Comparison of ENCODE assay signal across 1 cellular context in the genomic region with DNA sequence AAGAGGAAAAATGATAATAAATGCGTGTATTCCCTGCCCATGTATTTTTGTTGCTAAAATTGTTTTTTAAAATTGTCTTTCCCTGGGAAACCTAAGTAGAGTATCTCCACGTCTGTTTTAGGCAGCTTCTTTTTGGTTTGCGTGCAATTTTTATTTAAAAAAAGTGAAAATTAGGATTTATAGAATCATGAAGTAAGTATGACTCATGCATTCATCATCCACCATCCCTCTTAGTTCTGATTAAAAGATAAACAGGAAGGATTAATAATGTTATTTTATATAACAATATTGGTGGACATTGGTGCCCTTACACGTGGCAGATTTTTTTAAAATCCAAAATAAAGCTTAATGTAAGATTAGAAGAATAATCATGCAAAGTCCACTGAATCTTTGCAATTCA.
TF ChIP-seq lines count a peak whose summit lies in the region.

No MANE protein-coding gene starts in this region.

TF ChIP-seq in GM23338, 12 proteins besides CTCF, POLR2A, EP300 and RAD21 (continued from another document):
- TF ChIP-seq, protein P1, sequence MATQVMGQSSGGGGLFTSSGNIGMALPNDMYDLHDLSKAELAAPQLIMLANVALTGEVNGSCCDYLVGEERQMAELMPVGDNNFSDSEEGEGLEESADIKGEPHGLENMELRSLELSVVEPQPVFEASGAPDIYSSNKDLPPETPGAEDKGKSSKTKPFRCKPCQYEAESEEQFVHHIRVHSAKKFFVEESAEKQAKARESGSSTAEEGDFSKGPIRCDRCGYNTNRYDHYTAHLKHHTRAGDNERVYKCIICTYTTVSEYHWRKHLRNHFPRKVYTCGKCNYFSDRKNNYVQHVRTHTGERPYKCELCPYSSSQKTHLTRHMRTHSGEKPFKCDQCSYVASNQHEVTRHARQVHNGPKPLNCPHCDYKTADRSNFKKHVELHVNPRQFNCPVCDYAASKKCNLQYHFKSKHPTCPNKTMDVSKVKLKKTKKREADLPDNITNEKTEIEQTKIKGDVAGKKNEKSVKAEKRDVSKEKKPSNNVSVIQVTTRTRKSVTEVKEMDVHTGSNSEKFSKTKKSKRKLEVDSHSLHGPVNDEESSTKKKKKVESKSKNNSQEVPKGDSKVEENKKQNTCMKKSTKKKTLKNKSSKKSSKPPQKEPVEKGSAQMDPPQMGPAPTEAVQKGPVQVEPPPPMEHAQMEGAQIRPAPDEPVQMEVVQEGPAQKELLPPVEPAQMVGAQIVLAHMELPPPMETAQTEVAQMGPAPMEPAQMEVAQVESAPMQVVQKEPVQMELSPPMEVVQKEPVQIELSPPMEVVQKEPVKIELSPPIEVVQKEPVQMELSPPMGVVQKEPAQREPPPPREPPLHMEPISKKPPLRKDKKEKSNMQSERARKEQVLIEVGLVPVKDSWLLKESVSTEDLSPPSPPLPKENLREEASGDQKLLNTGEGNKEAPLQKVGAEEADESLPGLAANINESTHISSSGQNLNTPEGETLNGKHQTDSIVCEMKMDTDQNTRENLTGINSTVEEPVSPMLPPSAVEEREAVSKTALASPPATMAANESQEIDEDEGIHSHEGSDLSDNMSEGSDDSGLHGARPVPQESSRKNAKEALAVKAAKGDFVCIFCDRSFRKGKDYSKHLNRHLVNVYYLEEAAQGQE (IDR thresholded peaks at IDR 0.05; ENCODE audit: unreplicated experiment) = no peak
- TF ChIP-seq NANOG (IDR thresholded peaks at IDR 0.05; ENCODE audit: borderline replicate concordance) = no peak
- no peak for TF ChIP-seq EZH2phosphoT487 (IDR thresholded peaks at IDR 0.05; ENCODE audit: unreplicated experiment)
- no peak for TF ChIP-seq EZH2 (IDR thresholded peaks at IDR 0.05; ENCODE audit: low read depth, unreplicated experiment)
- TF ChIP-seq, protein P2, sequence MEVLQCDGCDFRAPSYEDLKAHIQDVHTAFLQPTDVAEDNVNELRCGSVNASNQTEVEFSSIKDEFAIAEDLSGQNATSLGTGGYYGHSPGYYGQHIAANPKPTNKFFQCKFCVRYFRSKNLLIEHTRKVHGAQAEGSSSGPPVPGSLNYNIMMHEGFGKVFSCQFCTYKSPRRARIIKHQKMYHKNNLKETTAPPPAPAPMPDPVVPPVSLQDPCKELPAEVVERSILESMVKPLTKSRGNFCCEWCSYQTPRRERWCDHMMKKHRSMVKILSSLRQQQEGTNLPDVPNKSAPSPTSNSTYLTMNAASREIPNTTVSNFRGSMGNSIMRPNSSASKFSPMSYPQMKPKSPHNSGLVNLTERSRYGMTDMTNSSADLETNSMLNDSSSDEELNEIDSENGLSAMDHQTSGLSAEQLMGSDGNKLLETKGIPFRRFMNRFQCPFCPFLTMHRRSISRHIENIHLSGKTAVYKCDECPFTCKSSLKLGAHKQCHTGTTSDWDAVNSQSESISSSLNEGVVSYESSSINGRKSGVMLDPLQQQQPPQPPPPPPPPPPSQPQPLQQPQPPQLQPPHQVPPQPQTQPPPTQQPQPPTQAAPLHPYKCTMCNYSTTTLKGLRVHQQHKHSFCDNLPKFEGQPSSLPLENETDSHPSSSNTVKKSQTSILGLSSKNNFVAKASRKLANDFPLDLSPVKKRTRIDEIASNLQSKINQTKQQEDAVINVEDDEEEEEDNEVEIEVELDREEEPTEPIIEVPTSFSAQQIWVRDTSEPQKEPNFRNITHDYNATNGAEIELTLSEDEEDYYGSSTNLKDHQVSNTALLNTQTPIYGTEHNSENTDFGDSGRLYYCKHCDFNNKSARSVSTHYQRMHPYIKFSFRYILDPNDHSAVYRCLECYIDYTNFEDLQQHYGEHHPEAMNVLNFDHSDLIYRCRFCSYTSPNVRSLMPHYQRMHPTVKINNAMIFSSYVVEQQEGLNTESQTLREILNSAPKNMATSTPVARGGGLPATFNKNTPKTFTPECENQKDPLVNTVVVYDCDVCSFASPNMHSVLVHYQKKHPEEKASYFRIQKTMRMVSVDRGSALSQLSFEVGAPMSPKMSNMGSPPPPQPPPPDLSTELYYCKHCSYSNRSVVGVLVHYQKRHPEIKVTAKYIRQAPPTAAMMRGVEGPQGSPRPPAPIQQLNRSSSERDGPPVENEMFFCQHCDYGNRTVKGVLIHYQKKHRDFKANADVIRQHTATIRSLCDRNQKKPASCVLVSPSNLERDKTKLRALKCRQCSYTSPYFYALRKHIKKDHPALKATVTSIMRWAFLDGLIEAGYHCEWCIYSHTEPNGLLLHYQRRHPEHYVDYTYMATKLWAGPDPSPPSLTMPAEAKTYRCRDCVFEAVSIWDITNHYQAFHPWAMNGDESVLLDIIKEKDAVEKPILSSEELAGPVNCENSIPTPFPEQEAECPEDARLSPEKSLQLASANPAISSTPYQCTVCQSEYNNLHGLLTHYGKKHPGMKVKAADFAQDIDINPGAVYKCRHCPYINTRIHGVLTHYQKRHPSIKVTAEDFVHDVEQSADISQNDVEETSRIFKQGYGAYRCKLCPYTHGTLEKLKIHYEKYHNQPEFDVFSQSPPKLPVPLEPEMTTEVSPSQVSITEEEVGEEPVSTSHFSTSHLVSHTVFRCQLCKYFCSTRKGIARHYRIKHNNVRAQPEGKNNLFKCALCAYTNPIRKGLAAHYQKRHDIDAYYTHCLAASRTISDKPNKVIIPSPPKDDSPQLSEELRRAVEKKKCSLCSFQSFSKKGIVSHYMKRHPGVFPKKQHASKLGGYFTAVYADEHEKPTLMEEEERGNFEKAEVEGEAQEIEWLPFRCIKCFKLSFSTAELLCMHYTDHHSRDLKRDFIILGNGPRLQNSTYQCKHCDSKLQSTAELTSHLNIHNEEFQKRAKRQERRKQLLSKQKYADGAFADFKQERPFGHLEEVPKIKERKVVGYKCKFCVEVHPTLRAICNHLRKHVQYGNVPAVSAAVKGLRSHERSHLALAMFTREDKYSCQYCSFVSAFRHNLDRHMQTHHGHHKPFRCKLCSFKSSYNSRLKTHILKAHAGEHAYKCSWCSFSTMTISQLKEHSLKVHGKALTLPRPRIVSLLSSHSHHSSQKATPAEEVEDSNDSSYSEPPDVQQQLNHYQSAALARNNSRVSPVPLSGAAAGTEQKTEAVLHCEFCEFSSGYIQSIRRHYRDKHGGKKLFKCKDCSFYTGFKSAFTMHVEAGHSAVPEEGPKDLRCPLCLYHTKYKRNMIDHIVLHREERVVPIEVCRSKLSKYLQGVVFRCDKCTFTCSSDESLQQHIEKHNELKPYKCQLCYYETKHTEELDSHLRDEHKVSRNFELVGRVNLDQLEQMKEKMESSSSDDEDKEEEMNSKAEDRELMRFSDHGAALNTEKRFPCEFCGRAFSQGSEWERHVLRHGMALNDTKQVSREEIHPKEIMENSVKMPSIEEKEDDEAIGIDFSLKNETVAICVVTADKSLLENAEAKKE (CRISPR knock-in tag; IDR thresholded peaks at IDR 0.05) = no peak
- no peak for TF ChIP-seq ZNF331 (CRISPR knock-in tag; IDR thresholded peaks at IDR 0.05; ENCODE audit: low read depth)
- TF ChIP-seq JUNB (IDR thresholded peaks at IDR 0.05; ENCODE audit: unreplicated experiment) = no peak
- TF ChIP-seq, protein P3, sequence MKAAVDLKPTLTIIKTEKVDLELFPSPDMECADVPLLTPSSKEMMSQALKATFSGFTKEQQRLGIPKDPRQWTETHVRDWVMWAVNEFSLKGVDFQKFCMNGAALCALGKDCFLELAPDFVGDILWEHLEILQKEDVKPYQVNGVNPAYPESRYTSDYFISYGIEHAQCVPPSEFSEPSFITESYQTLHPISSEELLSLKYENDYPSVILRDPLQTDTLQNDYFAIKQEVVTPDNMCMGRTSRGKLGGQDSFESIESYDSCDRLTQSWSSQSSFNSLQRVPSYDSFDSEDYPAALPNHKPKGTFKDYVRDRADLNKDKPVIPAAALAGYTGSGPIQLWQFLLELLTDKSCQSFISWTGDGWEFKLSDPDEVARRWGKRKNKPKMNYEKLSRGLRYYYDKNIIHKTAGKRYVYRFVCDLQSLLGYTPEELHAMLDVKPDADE (IDR thresholded peaks at IDR 0.05) = no peak
